In genomic region chr15:77659350-77660321, GRCh38 we compare ENCODE assay signal across 8 cellular contexts. TPM values are rescaled to one million over a fixed set of nuclear protein-coding genes. Genes with fewer than 3 reads are reported as not detected.
DNase-seq lines count a peak whose midpoint lies in the region; ATAC-seq and TF ChIP-seq lines count a peak whose summit lies in the region.

No MANE protein-coding gene starts in this region.

- intact Hi-C loops in right cardiac atrium (cut with DNase I) = loop anchor here in 2 of 4 donors (10.0 kb wide), 1 partner anchor 155 kb away; no protein-coding TSS in a partner anchor

- no peaks in the 10 kb centered on the region for H3K9me3 ChIP-seq in right cardiac atrium (ENCODE audit: control insufficient read depth, low read length)

- no peak overlapping the region for H3K4me3 ChIP-seq in right cardiac atrium (ENCODE audit: low read length)

- H3K9me3 Mint-ChIP-seq in WTC11 = no peaks in the 10 kb centered on the region

- H3K27me3 ChIP-seq in right cardiac atrium (ENCODE audit: control insufficient read depth, insufficient read depth) = no peaks in the 10 kb centered on the region

- H3K27ac ChIP-seq in right cardiac atrium (ENCODE audit: low read length) = no peak overlapping the region

- H3K27me3 Mint-ChIP-seq in WTC11 (ENCODE audit: low read depth) = no peaks in the 10 kb centered on the region; the same call in 1 of the 2 replicates

- ATAC-seq in WTC11 (peak; percentile 46), right cardiac atrium (peak; percentile 52 to 54)

- no peak for TF ChIP-seq CTCF in WTC11 (IDR thresholded peaks at IDR 0.05)

- 0 out of 2 replicates have a peak, but pooled peaks cover 3% of the 10 kb centered on the region for H3K36me3 Mint-ChIP-seq in WTC11

- no peaks in the 10 kb centered on the region for H3K4me1 ChIP-seq in right cardiac atrium (ENCODE audit: control insufficient read depth, insufficient read depth, low read length)

- 56% methylated on average over 12 of the region's 12 CpGs for WGBS in right cardiac atrium

- H3K27ac Mint-ChIP-seq in WTC11 = no peak overlapping the region

- H3K4me3 Mint-ChIP-seq in WTC11 = no peak overlapping the region

- DNase-seq in A172 (ENCODE audit: low spot score) (peak; percentile 71), ELR (ENCODE audit: low read depth) (peak; percentile 65), NCI-H1105 treated with DMSO at 0.1 percent for 48 hours (lab: John Stamatoyannopoulos, UW) (peak; percentile 37), WTC11 (ENCODE audit: low spot score) (peak; percentile 77), right cardiac atrium (peak; percentile 50 to 78 (median 78))
- peak; percentile 74 for DNase-seq in stimulated activated CD8-positive, alpha-beta memory T cell treated with anti-CD3 and anti-CD28 coated beads, Interleukin-4, amount 100 ng/mL, for 48 hours
- no peak for DNase-seq in stimulated activated naive CD4-positive, alpha-beta T cell treated with Interleukin-2 at 50 U/mL for 16 hours (lab: John Stamatoyannopoulos, UW)
- no peak for DNase-seq in effector CD4-positive, alpha-beta T cell

- H3K4me1 Mint-ChIP-seq in WTC11 = peaks cover 29% of the 10 kb centered on the region

- POLR2A ChIA-PET in WTC11 (lab: Charles Lee) = no interaction called here

- CTCF ChIA-PET in WTC11 (lab: Charles Lee) = interaction anchor here (0.6 to 15.4 kb wide), 23 partner anchors 8 to 241 kb away, joined by 3 to 237 read pairs (median 4); partner anchors contain the start of gene LINGO1

TF ChIP-seq in WTC11, 78 proteins besides CTCF, POLR2A, EP300 and RAD21:
- no peak for TF ChIP-seq ETV6 (CRISPR knock-in tag; IDR thresholded peaks at IDR 0.05)
- TF ChIP-seq CBFB (CRISPR knock-in tag; IDR thresholded peaks at IDR 0.05; ENCODE audit: low read depth) = no peak
TF ChIP-seq in WTC11: peak in this region for 0.

RNA-seq across cellular contexts. Expression of gene LINGO1, which starts 26.9 kb away (rescaled TPM):
- total RNA-seq in A172 (2014; rRNA removed; shearing (Covaris generic)) = 0.60 and 1.1 TPM in 2 replicates
- total RNA-seq in WTC11 (2021) (51.3 to 60.5 TPM (median 58.9 TPM) in 3 replicates), right cardiac atrium (10 to 100 TPM in 1 of 4 donors, 1 to 10 TPM in 3; 5.7 to 12.1 (median 8.6) TPM)
- 5.1 TPM for polyA plus RNA-seq in right cardiac atrium

Comparison
In these comparisons a context has a peak if more than half of its experiments do, and no peak if none do; other contexts are left out.
1. DNase-seq: peak in A172 (single experiment), ELR (single experiment), NCI-H1105 treated with DMSO at 0.1 percent for 48 hours (single experiment), WTC11 (single experiment), right cardiac atrium (3 of 3) and stimulated activated CD8-positive, alpha-beta memory T cell treated with anti-CD3 and anti-CD28 coated beads, Interleukin-4, amount 100 ng/mL, for 48 hours (single experiment); none in stimulated activated naive CD4-positive, alpha-beta T cell treated with Interleukin-2 at 50 U/mL for 16 hours (single experiment) and effector CD4-positive, alpha-beta T cell (single experiment).